In the genomic region with DNA sequence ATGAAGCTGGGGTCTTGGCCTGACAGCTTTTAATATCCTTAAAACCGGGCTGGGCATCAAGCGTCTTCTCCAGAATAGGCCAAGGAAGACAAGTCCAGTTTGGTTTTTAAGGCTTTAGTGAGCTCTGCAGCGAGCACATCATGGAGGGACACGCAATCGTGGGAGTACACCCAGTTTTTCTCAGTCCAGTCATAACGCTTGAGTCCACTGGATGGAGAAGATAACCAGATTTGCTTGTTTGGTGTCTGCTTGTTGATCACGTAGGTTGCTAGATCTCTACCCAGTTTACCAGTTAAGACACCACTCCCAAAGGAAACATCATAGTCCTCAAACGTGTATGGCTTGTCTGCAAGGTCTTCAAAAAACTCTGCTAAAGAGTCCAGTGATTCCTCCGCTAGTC, we compare ENCODE assay signal across 25 cellular contexts.
"Had no signal": no experiment of that assay in that cellular context is flagged by ENCODE, and none has a peak within 500 bp of the region (broad histone marks: within the 10 kb centered on the region; RNA-seq: fewer than 3 reads in every experiment).

No MANE protein-coding gene starts in this region.

- FAIRE-seq: islet of Langerhans, kidney had no signal

- H3K27me3 Mint-ChIP-seq: natural killer cell treated with Interleukin-12 subunit alpha and Interleukin-12 subunit beta and Interleukin-15 and Interleukin-18, amount 100 ng/mL, for 72 hours; progenitor cell of endocrine pancreas; stimulated activated naive B cell treated with anti-CD40 and anti-IgM and Interleukin-4, amounts not matched to agents 10 μg/mL and 1 μg/mL and 100 μg/mL, for 72 hours had no signal

- H3K9me3 Mint-ChIP-seq: immature natural killer cell; natural killer cell treated with Interleukin-12 subunit alpha and Interleukin-12 subunit beta and Interleukin-15 and Interleukin-18, amount 100 ng/mL, for 72 hours; stimulated activated naive B cell treated with anti-CD40 and anti-IgM and Interleukin-4, amounts not matched to agents 10 μg/mL and 1 μg/mL and 100 μg/mL, for 72 hours had no signal

- H3K27ac ChIP-seq: left lung, lower lobe of right lung, ovary, right atrium auricular region, right lobe of liver, stomach, testis, thyroid gland, transverse colon, upper lobe of left lung, vagina had no signal

- H3K9me3 ChIP-seq: left lung, lower lobe of right lung, ovary, right atrium auricular region, right lobe of liver, stomach, testis, thyroid gland, transverse colon, upper lobe of left lung, vagina had no signal

- DNase-seq: hippocampal formation; immature natural killer cell; kidney; left colon; left lung; lower lobe of right lung; mammary epithelial cell; mesenchymal stem cell; ovary; right lobe of liver; stimulated activated CD4-positive, alpha-beta T cell treated with anti-CD3 and anti-CD28 coated beads, Interleukin-2, amount 100 ng/mL, for 24 hours; stimulated activated CD4-positive, alpha-beta T cell treated with anti-CD3 and anti-CD28 coated beads, Interleukin-4, amount 100 ng/mL, for 1 hour; stimulated activated naive B cell treated with anti-CD40 and anti-IgM and Interleukin-4, amounts not matched to agents 10 μg/mL and 1 μg/mL and 100 μg/mL, for 72 hours; stimulated activated naive CD8-positive, alpha-beta T cell treated with anti-CD3 and anti-CD28 coated beads, Interleukin-15, Interleukin-2, amounts not matched to agents 100 U/mL and 50 U/mL, for 24 hours; stomach; testis; thyroid gland; transverse colon had no signal

- H3K36me3 ChIP-seq: left lung, ovary, right lobe of liver had no signal

- H3K4me3 Mint-ChIP-seq: immature natural killer cell; natural killer cell treated with Interleukin-12 subunit alpha and Interleukin-12 subunit beta and Interleukin-15 and Interleukin-18, amount 100 ng/mL, for 72 hours; stimulated activated naive B cell treated with anti-CD40 and anti-IgM and Interleukin-4, amounts not matched to agents 10 μg/mL and 1 μg/mL and 100 μg/mL, for 72 hours had no signal

- ATAC-seq: left lung; lower lobe of right lung; natural killer cell treated with Interleukin-12 subunit alpha and Interleukin-12 subunit beta and Interleukin-15 and Interleukin-18, amount 100 ng/mL, for 72 hours; right lobe of liver; stimulated activated naive B cell treated with anti-CD40 and anti-IgM and Interleukin-4, amounts not matched to agents 10 μg/mL and 1 μg/mL and 100 μg/mL, for 72 hours; stimulated activated naive CD8-positive, alpha-beta T cell treated with anti-CD3 and anti-CD28 coated beads, Interleukin-15, Interleukin-2, amounts not matched to agents 100 U/mL and 50 U/mL, for 24 hours had no signal

- H3K4me2 ChIP-seq: smooth muscle cell had no signal

- H3K4me3 ChIP-seq: left lung, lower lobe of right lung, ovary, right atrium auricular region, right lobe of liver, smooth muscle cell, stomach, testis, thyroid gland, transverse colon, upper lobe of left lung, vagina had no signal

- H3K4me1 ChIP-seq: lower lobe of right lung, right atrium auricular region, right lobe of liver, stomach, testis, transverse colon, upper lobe of left lung, vagina had no signal

- H3K36me3 Mint-ChIP-seq: natural killer cell treated with Interleukin-12 subunit alpha and Interleukin-12 subunit beta and Interleukin-15 and Interleukin-18, amount 100 ng/mL, for 72 hours had no signal

- H3K27me3 ChIP-seq: left lung, ovary, right atrium auricular region, right lobe of liver, stomach, testis, thyroid gland, transverse colon, upper lobe of left lung, vagina had no signal

- H3K27ac Mint-ChIP-seq: immature natural killer cell; progenitor cell of endocrine pancreas; stimulated activated naive B cell treated with anti-CD40 and anti-IgM and Interleukin-4, amounts not matched to agents 10 μg/mL and 1 μg/mL and 100 μg/mL, for 72 hours had no signal
